1 cellular context compared by ENCODE assay signal in the genomic region with DNA sequence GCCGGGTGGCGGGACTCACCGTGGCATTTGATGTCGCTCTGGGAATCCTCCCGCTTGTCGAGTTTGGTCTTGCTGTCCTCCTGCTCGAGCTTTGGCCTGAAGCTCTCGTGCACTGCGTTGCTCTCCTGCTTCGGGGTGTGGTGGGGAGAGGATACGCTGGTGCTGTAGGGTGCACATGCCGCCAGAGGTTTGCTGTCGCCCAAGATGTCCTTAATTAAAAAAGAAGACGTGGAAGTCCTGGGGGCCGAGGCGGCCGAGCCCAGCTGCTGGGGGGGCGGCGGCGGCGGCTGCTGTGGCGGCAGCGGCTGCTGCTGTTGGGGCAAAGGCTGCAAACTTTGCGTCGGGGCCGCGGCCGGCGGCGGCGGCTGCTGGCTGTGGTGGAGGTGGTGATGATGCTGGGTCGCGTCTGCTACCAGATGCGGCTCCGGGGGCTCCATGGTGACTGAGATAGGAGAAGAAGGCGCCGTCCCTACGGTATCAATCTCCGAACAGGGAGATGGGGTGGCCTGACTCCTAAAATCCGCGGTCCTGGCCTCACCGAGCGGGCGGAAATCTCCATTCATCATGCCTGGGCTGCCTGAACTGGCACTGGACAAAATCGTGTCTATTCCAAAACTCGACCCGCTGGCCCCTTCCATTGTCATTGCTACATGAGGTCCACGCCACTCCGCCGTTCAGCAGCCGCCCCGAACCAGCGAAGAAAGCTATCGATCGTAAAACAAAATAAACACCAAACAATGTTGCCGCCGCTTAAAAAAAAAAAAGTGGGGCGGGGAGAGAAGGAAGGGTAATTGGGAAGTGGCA.
TF ChIP-seq lines count a peak whose summit lies in the region.

TSS of gene BARHL2 (minus strand) at position 751 of the 804 bp plus-strand sequence. CDS start at position 644, 107 bp downstream.

TF ChIP-seq in A549, 52 proteins besides CTCF, POLR2A, EP300 and RAD21 (continued from another document):
- TF ChIP-seq FOSB (CRISPR knock-in tag; IDR thresholded peaks at IDR 0.05) = no peak
- TF ChIP-seq JUN (IDR thresholded peaks at IDR 0.05) = no peak
- TF ChIP-seq MYC (IDR thresholded peaks at IDR 0.05; ENCODE audit: borderline replicate concordance, low read length) = no peak
- TF ChIP-seq MAFK (IDR thresholded peaks at IDR 0.05; ENCODE audit: partially characterized antibody) = no peak
